ENCODE assay signal across 8 cellular contexts in genomic region chr7:18320971-18321567, GRCh38.
DNase-seq lines count a peak whose midpoint lies in the region; ATAC-seq and FAIRE-seq lines count a peak whose summit lies in the region.

No MANE protein-coding gene starts in this region.

- H3K4me3 ChIP-seq in NT2/D1 (ENCODE audit: insufficient read length, low read depth), result no peak overlapping the region

- no peaks in the 10 kb centered on the region for H3K36me3 ChIP-seq in NT2/D1 (ENCODE audit: insufficient read depth, insufficient read length, low read length)

- H3K9ac ChIP-seq in NT2/D1 (ENCODE audit: insufficient read length, low read depth), result no peak overlapping the region

- ATAC-seq in GM19328 (IDR thresholded peaks at IDR 0.05; ENCODE audit: unreplicated experiment) (peak; percentile 82), HG03196 (IDR thresholded peaks at IDR 0.05; ENCODE audit: unreplicated experiment) (peak; percentile 68)

- no peaks in the 10 kb centered on the region for H3K9me3 ChIP-seq in NT2/D1 (ENCODE audit: insufficient read depth, low read length)

- H3K27me3 ChIP-seq in NT2/D1 (ENCODE audit: insufficient read depth, insufficient read length), result no peaks in the 10 kb centered on the region

- H3K4me1 ChIP-seq in NT2/D1 (ENCODE audit: insufficient read depth, insufficient read length), result no peaks in the 10 kb centered on the region

- DNase-seq in DMS53 treated with DMSO at 0.1 percent for 48 hours (lab: John Stamatoyannopoulos, UW; ENCODE audit: unreplicated experiment) (peak; percentile 36), NT2/D1 (ENCODE audit: low read depth, low spot score) (peak; percentile 50), non-pigmented ciliary epithelial cell (ENCODE audit: low read depth) (peak; percentile 13)
- no peak for DNase-seq in activated CD4-positive, alpha-beta T cell treated with anti-CD3 and anti-CD28 coated beads for 48 hours
- no peak for DNase-seq in stimulated activated CD4-positive, alpha-beta T cell treated with anti-CD3 and anti-CD28 coated beads, Interleukin-12 subunit alpha, Interleukin-12 subunit beta, amount 100 ng/mL, for 4 hours

- peak; percentile 12 for FAIRE-seq in endometrium (lab: Jason Lieb, UNC)

Comparison
In these comparisons a context has a peak if more than half of its experiments do, and no peak if none do; other contexts are left out.
1. DNase-seq: peak in DMS53 treated with DMSO at 0.1 percent for 48 hours (single experiment), NT2/D1 (single experiment) and non-pigmented ciliary epithelial cell (single experiment); none in activated CD4-positive, alpha-beta T cell treated with anti-CD3 and anti-CD28 coated beads for 48 hours (single experiment) and stimulated activated CD4-positive, alpha-beta T cell treated with anti-CD3 and anti-CD28 coated beads, Interleukin-12 subunit alpha, Interleukin-12 subunit beta, amount 100 ng/mL, for 4 hours (single experiment).